Comparison of ENCODE assay signal across 24 cellular contexts in the genomic region with DNA sequence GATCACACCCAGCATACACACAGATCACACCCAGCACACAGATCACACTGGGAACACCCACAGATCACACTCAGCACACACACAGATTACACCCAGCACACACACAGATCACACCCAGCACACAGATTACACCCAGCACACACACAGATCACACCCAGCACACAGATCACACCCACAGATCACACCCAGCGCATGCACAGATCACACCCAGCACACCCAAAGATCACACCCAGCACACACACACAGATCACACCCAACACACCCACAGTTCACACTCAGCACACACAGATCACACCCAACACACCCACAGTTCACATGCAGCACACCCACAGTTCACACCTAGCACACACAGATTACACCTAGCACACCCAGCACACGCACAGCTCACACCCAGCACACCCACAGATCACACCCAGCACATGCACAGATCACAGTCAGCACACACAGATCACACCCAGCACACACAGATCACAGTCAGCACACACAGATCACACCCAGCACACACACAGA.
"Had no signal": no experiment of that assay in that cellular context is flagged by ENCODE, and none has a peak within 500 bp of the region (broad histone marks: within the 10 kb centered on the region; RNA-seq: fewer than 3 reads in every experiment).

No MANE protein-coding gene starts in this region.

- DNase-seq: islet precursor cell; left ventricle myocardium inferior; mesendoderm; naive B cell; natural killer cell; nucleus accumbens; pancreas; posterior cingulate gyrus; retina; right cardiac atrium; sigmoid colon; small intestine; spleen; stimulated activated CD4-positive, alpha-beta T cell treated with anti-CD3 and anti-CD28 coated beads, Interleukin-4, amount 100 ng/mL, for 24 hours; stimulated activated naive CD4-positive, alpha-beta T cell; stimulated activated naive CD8-positive, alpha-beta T cell treated with anti-CD3 and anti-CD28 coated beads, Interleukin-15, amount 100 ng/mL, for 72 hours; substantia nigra; upper lobe of left lung had no signal

- H3K9me3 Mint-ChIP-seq: mesothelial cell of epicardium; natural killer cell; stimulated activated effector memory CD8-positive, alpha-beta T cell treated with anti-CD3 and anti-CD28 coated beads, Interleukin-12 subunit alpha, Interleukin-12 subunit beta, amount 100 ng/mL, for 72 hours; stimulated activated naive CD8-positive, alpha-beta T cell treated with anti-CD3 and anti-CD28 coated beads, Interleukin-15, amount 100 ng/mL, for 72 hours had no signal

- H3K27ac Mint-ChIP-seq: mesothelial cell of epicardium; naive B cell; natural killer cell; stimulated activated effector memory CD8-positive, alpha-beta T cell treated with anti-CD3 and anti-CD28 coated beads, Interleukin-12 subunit alpha, Interleukin-12 subunit beta, amount 100 ng/mL, for 72 hours; stimulated activated naive CD8-positive, alpha-beta T cell treated with anti-CD3 and anti-CD28 coated beads, Interleukin-15, amount 100 ng/mL, for 72 hours had no signal

- H3K4me1 ChIP-seq: left ventricle myocardium inferior, pancreas, prostate gland, sigmoid colon, tibial nerve, upper lobe of left lung, vagina had no signal

- H3K36me3 Mint-ChIP-seq: mesothelial cell of epicardium; naive B cell; natural killer cell; stimulated activated effector memory CD8-positive, alpha-beta T cell treated with anti-CD3 and anti-CD28 coated beads, Interleukin-12 subunit alpha, Interleukin-12 subunit beta, amount 100 ng/mL, for 72 hours had no signal

- H3K27me3 ChIP-seq: pancreas, sigmoid colon, spleen, tibial nerve, upper lobe of left lung, vagina had no signal

- H3K4me1 Mint-ChIP-seq: naive B cell; natural killer cell; stimulated activated effector memory CD8-positive, alpha-beta T cell treated with anti-CD3 and anti-CD28 coated beads, Interleukin-12 subunit alpha, Interleukin-12 subunit beta, amount 100 ng/mL, for 72 hours; stimulated activated naive CD8-positive, alpha-beta T cell treated with anti-CD3 and anti-CD28 coated beads, Interleukin-15, amount 100 ng/mL, for 72 hours had no signal

- H3K27me3 Mint-ChIP-seq: stimulated activated naive CD8-positive, alpha-beta T cell treated with anti-CD3 and anti-CD28 coated beads, Interleukin-15, amount 100 ng/mL, for 72 hours had no signal

- H3K9me3 ChIP-seq: left ventricle myocardium inferior, pancreas, prostate gland, sigmoid colon, spleen, tibial nerve, upper lobe of left lung, vagina had no signal

- FAIRE-seq: pancreas, small intestine had no signal

- H3K36me3 ChIP-seq: pancreas, prostate gland, tibial nerve, vagina had no signal

- H3K4me3 Mint-ChIP-seq: mesothelial cell of epicardium; naive B cell; natural killer cell; stimulated activated effector memory CD8-positive, alpha-beta T cell treated with anti-CD3 and anti-CD28 coated beads, Interleukin-12 subunit alpha, Interleukin-12 subunit beta, amount 100 ng/mL, for 72 hours; stimulated activated naive CD8-positive, alpha-beta T cell treated with anti-CD3 and anti-CD28 coated beads, Interleukin-15, amount 100 ng/mL, for 72 hours had no signal

- H3K27ac ChIP-seq: left ventricle myocardium inferior, pancreas, prostate gland, sigmoid colon, spleen, tibial nerve, upper lobe of left lung, vagina had no signal

- ATAC-seq: natural killer cell; pancreas; right cardiac atrium; stimulated activated effector memory CD8-positive, alpha-beta T cell treated with anti-CD3 and anti-CD28 coated beads, Interleukin-12 subunit alpha, Interleukin-12 subunit beta, amount 100 ng/mL, for 72 hours; stimulated activated naive CD8-positive, alpha-beta T cell treated with anti-CD3 and anti-CD28 coated beads, Interleukin-15, amount 100 ng/mL, for 72 hours had no signal

- H3K4me3 ChIP-seq: left ventricle myocardium inferior, lung, pancreas, prostate gland, sigmoid colon, spleen, tibial nerve, upper lobe of left lung, vagina had no signal
